Comparison of ENCODE assay signal across 17 cellular contexts in genomic region chr2:113268621-113269360, GRCh38. TPM values are rescaled to one million over a fixed set of nuclear protein-coding genes. Genes with fewer than 3 reads are reported as not detected.
"Had no signal": no experiment of that assay in that cellular context is flagged by ENCODE, and none has a peak within 500 bp of the region (broad histone marks: within the 10 kb centered on the region; RNA-seq: fewer than 3 reads in every experiment).

No MANE protein-coding gene starts in this region.

- H3K27ac ChIP-seq: esophagus muscularis mucosa, gastrocnemius medialis, heart right ventricle, ovary, tibial nerve had no signal

- H3K4me1 ChIP-seq: gastrocnemius medialis, heart right ventricle had no signal

- H3K9me3 Mint-ChIP-seq: neural crest cell; stimulated activated memory B cell treated with anti-CD40 and anti-IgM and Interleukin-4, amounts not matched to agents 10 μg/mL and 1 μg/mL and 100 μg/mL, for 72 hours; stimulated activated naive CD8-positive, alpha-beta T cell treated with anti-CD3 and anti-CD28 coated beads, Interleukin-15, Interleukin-2, amounts not matched to agents 100 ng/mL and 50 ng/mL, for 24 hours had no signal

- H3K27me3 Mint-ChIP-seq: stimulated activated memory B cell treated with anti-CD40 and anti-IgM and Interleukin-4, amounts not matched to agents 10 μg/mL and 1 μg/mL and 100 μg/mL, for 72 hours had no signal

- H3K4me3 Mint-ChIP-seq: naive thymus-derived CD4-positive, alpha-beta T cell; neural crest cell; stimulated activated memory B cell treated with anti-CD40 and anti-IgM and Interleukin-4, amounts not matched to agents 10 μg/mL and 1 μg/mL and 100 μg/mL, for 72 hours; stimulated activated naive CD8-positive, alpha-beta T cell treated with anti-CD3 and anti-CD28 coated beads, Interleukin-15, Interleukin-2, amounts not matched to agents 100 ng/mL and 50 ng/mL, for 24 hours had no signal

- DNase-seq: effector memory CD4-positive, alpha-beta T cell; gastrocnemius medialis; heart right ventricle; hypothalamus; mesendoderm; naive thymus-derived CD4-positive, alpha-beta T cell; nucleus accumbens; ovary; right cardiac atrium; stimulated activated CD4-positive, alpha-beta T cell treated with anti-CD3 and anti-CD28 coated beads, Interleukin-4, amount 100 ng/mL, for 24 hours had no signal

- H3K27me3 ChIP-seq: ovary had no signal

- H3K4me1 Mint-ChIP-seq: stimulated activated memory B cell treated with anti-CD40 and anti-IgM and Interleukin-4, amounts not matched to agents 10 μg/mL and 1 μg/mL and 100 μg/mL, for 72 hours had no signal

- H3K36me3 ChIP-seq: gastrocnemius medialis, heart right ventricle, ovary had no signal

- ATAC-seq: gastrocnemius medialis; naive thymus-derived CD4-positive, alpha-beta T cell; right cardiac atrium; stimulated activated memory B cell treated with anti-CD40 and anti-IgM and Interleukin-4, amounts not matched to agents 10 μg/mL and 1 μg/mL and 100 μg/mL, for 72 hours had no signal

- H3K27ac Mint-ChIP-seq: naive thymus-derived CD4-positive, alpha-beta T cell; progenitor cell of endocrine pancreas; stimulated activated memory B cell treated with anti-CD40 and anti-IgM and Interleukin-4, amounts not matched to agents 10 μg/mL and 1 μg/mL and 100 μg/mL, for 72 hours; stimulated activated naive CD8-positive, alpha-beta T cell treated with anti-CD3 and anti-CD28 coated beads, Interleukin-15, Interleukin-2, amounts not matched to agents 100 ng/mL and 50 ng/mL, for 24 hours had no signal

- H3K4me3 ChIP-seq: esophagus muscularis mucosa, gastrocnemius medialis, heart right ventricle, ovary, tibial nerve had no signal

- H3K9me3 ChIP-seq: esophagus muscularis mucosa, gastrocnemius medialis, heart right ventricle, ovary, tibial nerve had no signal

RNA-seq across cellular contexts. Expression of gene PAX8, which starts 9.9 kb away (rescaled TPM):
- total RNA-seq: temporal lobe had no signal
